8 cellular contexts compared by ENCODE assay signal in genomic region chr4:39528056-39528465, GRCh38. TPM values are rescaled to one million over a fixed set of nuclear protein-coding genes. Genes with fewer than 3 reads are reported as not detected.
DNase-seq lines count a peak whose midpoint lies in the region; ATAC-seq and TF ChIP-seq lines count a peak whose summit lies in the region.

No MANE protein-coding gene starts in this region.

- no peak for TF ChIP-seq CTCF in AG04450 (IDR thresholded peaks at IDR 0.05; ENCODE audit: low read depth, low read length)
- no peak for TF ChIP-seq CTCF in HFFc6 (IDR thresholded peaks at IDR 0.05)
- no peak for TF ChIP-seq CTCF in heart right ventricle (IDR thresholded peaks at IDR 0.05)

- H3K4me3 Mint-ChIP-seq in HFFc6: peak overlapping the region; percentile 94
- H3K4me3 Mint-ChIP-seq in activated naive CD4-positive, alpha-beta T cell treated with anti-CD3 and anti-CD28 coated beads, Interleukin-2, amount 50 U/mL, for 24 hours: peak overlapping the region; percentile 98

- peak; percentile 28 to 68 (median 52) for ATAC-seq in heart right ventricle
- peak; percentile 80 for ATAC-seq in sciatic nerve
- no peak for ATAC-seq in GM21529 (IDR thresholded peaks at IDR 0.05; ENCODE audit: unreplicated experiment)
- ATAC-seq in HG02678 (IDR thresholded peaks at IDR 0.05; ENCODE audit: unreplicated experiment): no peak

- peak overlapping the region; percentile 97 for H3K27ac ChIP-seq in AG04450 (ENCODE audit: low read depth, low read length)
- peak overlapping the region; percentile 92 to 99 (median 96) for H3K27ac ChIP-seq in heart right ventricle

- H3K4me3 ChIP-seq in AG04450 (ENCODE audit: low read depth, low read length) (peak overlapping the region; percentile 89), heart right ventricle (peak overlapping the region; percentile 74 to 98 (median 88))

- H3K9me3 ChIP-seq in AG04450 (ENCODE audit: control insufficient read depth, insufficient read depth, low read length): peaks cover 13% of the 10 kb centered on the region
- peaks cover 0 to 7% (median 0%) of the 10 kb centered on the region in 11 donors for H3K9me3 ChIP-seq in heart right ventricle

- H3K27me3 Mint-ChIP-seq in HFFc6 (ENCODE audit: insufficient read depth): peaks cover 5% of the 10 kb centered on the region
- H3K27me3 Mint-ChIP-seq in activated naive CD4-positive, alpha-beta T cell treated with anti-CD3 and anti-CD28 coated beads, Interleukin-2, amount 50 U/mL, for 24 hours: no peaks in the 10 kb centered on the region

- H3K4me1 ChIP-seq in heart right ventricle: peaks cover 0 to 29% (median 21%) of the 10 kb centered on the region in 9 donors

- DNase-seq in AG04450 (ENCODE audit: low read depth, low spot score) (peak; percentile 49), HFFc6 (peak; percentile 86), heart right ventricle (no peak), sciatic nerve (ENCODE audit: low spot score) (peak; percentile 92), NCI-H524 treated with DMSO at 0.1 percent for 48 hours (lab: John Stamatoyannopoulos, UW) (no peak)

- POLR2A ChIA-PET in AG04450 (lab: Yijun Ruan, JAX): interaction anchor here (0.5 to 2.6 kb wide), 11 partner anchors 14 to 502 kb away, joined by 3 to 64 read pairs (median 10); partner anchors contain the start of genes SMIM14 and UBE2K

- H3K27ac Mint-ChIP-seq in HFFc6: peak overlapping the region; percentile 96
- H3K27ac Mint-ChIP-seq in activated naive CD4-positive, alpha-beta T cell treated with anti-CD3 and anti-CD28 coated beads, Interleukin-2, amount 50 U/mL, for 24 hours: peak overlapping the region; percentile 74

- peaks cover 30% of the 10 kb centered on the region for H3K4me1 Mint-ChIP-seq in HFFc6 (ENCODE audit: low read depth)
- H3K4me1 Mint-ChIP-seq in activated naive CD4-positive, alpha-beta T cell treated with anti-CD3 and anti-CD28 coated beads, Interleukin-2, amount 50 U/mL, for 24 hours: peaks cover 17% of the 10 kb centered on the region

- peaks cover 31% of the 10 kb centered on the region for H3K9me3 Mint-ChIP-seq in HFFc6
- H3K9me3 Mint-ChIP-seq in activated naive CD4-positive, alpha-beta T cell treated with anti-CD3 and anti-CD28 coated beads, Interleukin-2, amount 50 U/mL, for 24 hours: peaks cover 16% of the 10 kb centered on the region

- WGBS in heart right ventricle, 2 donors: 0 to 1% methylated on average over 18 to 22 of the region's 22 CpGs

- CTCF ChIA-PET in AG04450 (lab: Charles Lee): interaction anchor here (1.4 kb wide), 1 partner anchor 59 kb away, joined by 6 read pairs; no protein-coding TSS in a partner anchor

- peaks cover 54% of the 10 kb centered on the region for H3K36me3 Mint-ChIP-seq in HFFc6 (ENCODE audit: low read depth)
- H3K36me3 Mint-ChIP-seq in activated naive CD4-positive, alpha-beta T cell treated with anti-CD3 and anti-CD28 coated beads, Interleukin-2, amount 50 U/mL, for 24 hours: peaks cover 20% of the 10 kb centered on the region

- intact Hi-C loops in heart right ventricle (cut with DNase I) (loop anchor here in 5 of 10 donors (1.0 to 5.0 kb wide), 5 partner anchors 23 to 449 kb away; partner anchors contain the start of genes PDS5A (in 4 of the 5), SMIM14 (in 1 of the 5) and UBE2K (in 1 of the 5)), sciatic nerve (cut with DNase I) (no loop called here)

- peaks cover 0 to 23% (median 3%) of the 10 kb centered on the region in 9 donors for H3K36me3 ChIP-seq in heart right ventricle

- H3K27me3 ChIP-seq in AG04450 (ENCODE audit: control insufficient read depth, insufficient read depth, low read length): no peaks in the 10 kb centered on the region
- H3K27me3 ChIP-seq in heart right ventricle: no peaks in the 10 kb centered on the region

RNA-seq across cellular contexts. Expression of gene UGDH, which starts 0.8 kb away (rescaled TPM):
- polyA plus RNA-seq in AG04450 (2011; rRNA removed) (87.8 and 117 TPM in 2 replicates), heart right ventricle (1 to 10 TPM; 3.1 to 6.1 TPM)
- 86.4 and 146 TPM in 2 replicates for polyA minus RNA-seq in AG04450 (2011; rRNA and poly(A)+ RNA removed)
- total RNA-seq in HFFc6 (2021; fragmentation: NEBNext Ultra II Directional; extraction: Animal tissue kit (Norgen Biotek cat#: 25700)): 100 to 1,000 TPM in 5 of 6 experiments, 10 to 100 TPM in 1; 97.1 to 169 (median 158) TPM
- total RNA-seq in heart right ventricle (10 to 100 TPM; 10.8 to 27.3 (median 12.5) TPM), sciatic nerve (53.4 TPM)

Comparison
In these comparisons a context has a peak if more than half of its experiments do, and no peak if none do; other contexts are left out.
1. DNase-seq: peak in AG04450 (single experiment), HFFc6 (single experiment) and sciatic nerve (single experiment); none in heart right ventricle (0 of 2) and NCI-H524 treated with DMSO at 0.1 percent for 48 hours (single experiment).
2. ATAC-seq: peak in heart right ventricle (8 of 8) and sciatic nerve (single experiment); none in GM21529 (single experiment) and HG02678 (single experiment).